12 cellular contexts compared by ENCODE assay signal in genomic region chr14:56247495-56248087, GRCh38.
DNase-seq lines count a peak whose midpoint lies in the region; ATAC-seq, FAIRE-seq and TF ChIP-seq lines count a peak whose summit lies in the region.
"Had no signal": no experiment of that assay in that cellular context is flagged by ENCODE, and none has a peak within 500 bp of the region (broad histone marks: within the 10 kb centered on the region; RNA-seq: fewer than 3 reads in every experiment).

No MANE protein-coding gene starts in this region.

- H3K36me3 ChIP-seq in lower lobe of right lung, result no peaks in the 10 kb centered on the region
- H3K36me3 ChIP-seq in body of pancreas (replicated peaks in 1 of 2; ENCODE audit: insufficient read depth in 1 of 2, low read depth in 2 of 2), result no peaks in the 10 kb centered on the region

- no peaks in the 10 kb centered on the region for H3K27me3 ChIP-seq in lower lobe of right lung (ENCODE audit: low read depth)
- no peaks in the 10 kb centered on the region for H3K27me3 ChIP-seq in body of pancreas

- in situ Hi-C loops in ACHN (cut with HindIII; ENCODE audit: low pct_ligation_motif_present, low pct_unique_long_range_greater_than_20kb, low sequenced_read_pairs), result no loop called here

- no peak overlapping the region for H3K27ac ChIP-seq in VCaP
- no peak overlapping the region for H3K27ac ChIP-seq in lower lobe of right lung
- no peak overlapping the region for H3K27ac ChIP-seq in body of pancreas

- no peak for ATAC-seq in GM19395 (IDR thresholded peaks at IDR 0.05; ENCODE audit: unreplicated experiment)
- no peak for ATAC-seq in lower lobe of right lung
- no peak for ATAC-seq in body of pancreas
- ATAC-seq: activated T-helper 17 cell treated with anti-CD3 and anti-CD28 coated beads, Interleukin-2, amount 50 U/mL, for 72 hours; natural killer cell had no signal

- H3K9me3 ChIP-seq in lower lobe of right lung (no peaks in the 10 kb centered on the region), body of pancreas (no peaks in the 10 kb centered on the region)

- H3K4me3 ChIP-seq in lower lobe of right lung (no peak overlapping the region), body of pancreas (no peak overlapping the region)

- TF ChIP-seq CTCF in GM12874 (IDR thresholded peaks at IDR 0.05; ENCODE audit: insufficient read depth, low read depth, low read length), result 0 out of 2 replicates have a peak, but pooled peaks have one; percentile 7
- TF ChIP-seq CTCF in VCaP (conservative IDR thresholded peaks at IDR 0.05), result peak; percentile 71
- no peak for TF ChIP-seq CTCF in lower lobe of right lung (IDR thresholded peaks at IDR 0.05)
- peak in 3 of 7 experiments; percentile 18 to 27 (median 19) for TF ChIP-seq CTCF in body of pancreas (IDR thresholded peaks at IDR 0.05)

- DNase-seq in ACHN, result peak; percentile 20
- no peak for DNase-seq in lower lobe of right lung
- DNase-seq in NCI-H2227 (lab: John Stamatoyannopoulos, UW; ENCODE audit: unreplicated experiment), result no peak
- DNase-seq in body of pancreas, result no peak
- DNase-seq: erythroblast, natural killer cell, T-helper 2 cell had no signal

- TF ChIP-seq POLR2A in body of pancreas (IDR thresholded peaks at IDR 0.05), result no peak

- WGBS in body of pancreas, 2 donors, result 88 to 91% methylated on average over 4 of the region's 4 CpGs

- no peaks in the 10 kb centered on the region for H3K4me1 ChIP-seq in lower lobe of right lung
- peaks cover 4% of the 10 kb centered on the region for H3K4me1 ChIP-seq in body of pancreas

- FAIRE-seq in islet of Langerhans (lab: Jason Lieb, UNC), result peak; percentile 97

- intact Hi-C loops in lower lobe of right lung (cut with DNase I) (no loop called here), body of pancreas (cut with DNase I) (no loop called here)
